In genomic region chr6:20490591-20490990, GRCh38 we compare ENCODE assay signal across 21 cellular contexts. TPM values are rescaled to one million over a fixed set of nuclear protein-coding genes. Genes with fewer than 3 reads are reported as not detected.
DNase-seq lines count a peak whose midpoint lies in the region; ATAC-seq, FAIRE-seq and TF ChIP-seq lines count a peak whose summit lies in the region.
"Had no signal": no experiment of that assay in that cellular context is flagged by ENCODE, and none has a peak within 500 bp of the region (broad histone marks: within the 10 kb centered on the region; RNA-seq: fewer than 3 reads in every experiment).

No MANE protein-coding gene starts in this region.

- H3K4me1 Mint-ChIP-seq in Calu3 (ENCODE audit: low read depth, unreplicated experiment) (no peaks in the 10 kb centered on the region), nephron progenitor cell (no peaks in the 10 kb centered on the region)
- H3K4me1 Mint-ChIP-seq: CD8-positive, alpha-beta memory T cell had no signal

- H3K27ac Mint-ChIP-seq in Calu3 (ENCODE audit: unreplicated experiment), result no peak overlapping the region
- peak overlapping the region; percentile 94 for H3K27ac Mint-ChIP-seq in nephron progenitor cell
- H3K27ac Mint-ChIP-seq: CD4-positive, CD25-positive, alpha-beta regulatory T cell had no signal

- intact Hi-C loops in Calu3 (cut with micrococcal nuclease; ENCODE audit: unreplicated experiment), result no loop called here

- H3K36me3 Mint-ChIP-seq in Calu3 (ENCODE audit: insufficient read depth, unreplicated experiment), result peaks cover 68% of the 10 kb centered on the region
- H3K36me3 Mint-ChIP-seq in nephron progenitor cell (ENCODE audit: low read depth), result peaks cover 75% of the 10 kb centered on the region

- H3K27me3 Mint-ChIP-seq in Calu3 (ENCODE audit: unreplicated experiment), result no peaks in the 10 kb centered on the region
- peaks cover 2% of the 10 kb centered on the region for H3K27me3 Mint-ChIP-seq in nephron progenitor cell (ENCODE audit: low read depth, poor library complexity)
- H3K27me3 Mint-ChIP-seq: CD4-positive, alpha-beta memory T cell; CD4-positive, CD25-positive, alpha-beta regulatory T cell had no signal

- TF ChIP-seq CTCF in Calu3 (IDR thresholded peaks at IDR 0.05; ENCODE audit: unreplicated experiment) (no peak), nephron progenitor cell (IDR thresholded peaks at IDR 0.05) (no peak)

- H3K9me3 Mint-ChIP-seq in Calu3 (ENCODE audit: low read depth, unreplicated experiment), result no peaks in the 10 kb centered on the region
- H3K9me3 Mint-ChIP-seq in nephron progenitor cell, result no peaks in the 10 kb centered on the region
- H3K9me3 Mint-ChIP-seq: CD14-positive monocyte; CD4-positive, alpha-beta memory T cell; CD4-positive, CD25-positive, alpha-beta regulatory T cell; CD8-positive, alpha-beta memory T cell had no signal

- H3K4me3 Mint-ChIP-seq in Calu3 (ENCODE audit: low read depth, unreplicated experiment) (no peak overlapping the region), nephron progenitor cell (no peak overlapping the region)
- H3K4me3 Mint-ChIP-seq: CD14-positive monocyte; CD4-positive, alpha-beta memory T cell; CD4-positive, CD25-positive, alpha-beta regulatory T cell; CD8-positive, alpha-beta memory T cell had no signal

- TSS peak; percentile 2 for BruUV-seq in Calu3 (replicated peaks; lab: Mats Ljungman, UMichigan)

- FAIRE-seq in H54 (lab: Jason Lieb, UNC), result peak; percentile 6
- FAIRE-seq: A204.1, D721Med, G401.6, GM12891 had no signal

- no peak for DNase-seq in Calu3
- DNase-seq in H54 (ENCODE audit: insufficient read length, low spot score), result no peak
- DNase-seq in nephron progenitor cell, result no peak
- no peak for DNase-seq in cerebellum (ENCODE audit: low spot score)
- no peak for DNase-seq in NCI-H69 (lab: John Stamatoyannopoulos, UW)
- DNase-seq: 8988T; ACHN; BE2C; C1 segment of cervical spinal cord; CD4-positive, alpha-beta memory T cell; CD4-positive, CD25-positive, alpha-beta regulatory T cell; CD8-positive, alpha-beta memory T cell; COR-L47; DMS79 treated with DMSO at 0.1 percent for 48 hours; GF-D8 had no signal

- TF ChIP-seq POLR2A in H54 (IDR thresholded peaks at IDR 0.05; ENCODE audit: low read depth, low read length), result no peak

- CTCF ChIA-PET in Calu3 (lab: Charles Lee), result no interaction called here

- no peak for ATAC-seq in GM18867 (IDR thresholded peaks at IDR 0.05; ENCODE audit: unreplicated experiment)

RNA-seq across cellular contexts. Expression of gene CDKAL1, which starts 43.7 kb away (rescaled TPM):
- total RNA-seq in Calu3 (2022) (37.8 and 39.6 TPM in 2 replicates), cerebellum (32.3 TPM)
